12 cellular contexts compared by ENCODE assay signal in the genomic region with DNA sequence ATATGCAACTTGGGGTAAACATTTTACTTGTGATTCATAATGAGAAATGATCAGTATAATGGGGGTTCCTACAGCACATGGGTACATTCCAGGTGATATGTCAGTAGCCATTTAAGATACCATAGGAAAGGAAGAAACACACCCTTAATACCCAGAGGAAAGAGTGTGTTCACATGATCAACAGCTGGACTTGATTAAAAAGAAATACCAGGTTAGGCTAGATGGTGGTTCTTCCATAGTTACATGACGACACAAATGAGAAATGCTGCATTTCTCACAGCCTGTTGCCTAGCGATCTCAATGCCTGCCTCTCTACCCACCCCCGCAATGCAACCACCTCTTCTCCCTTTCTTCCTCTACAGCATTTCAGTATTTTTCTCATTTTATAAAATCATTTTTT.
DNase-seq lines count a peak whose midpoint lies in the region; ATAC-seq and TF ChIP-seq lines count a peak whose summit lies in the region.
"Had no signal": no experiment of that assay in that cellular context is flagged by ENCODE, and none has a peak within 500 bp of the region (broad histone marks: within the 10 kb centered on the region; RNA-seq: fewer than 3 reads in every experiment).

No MANE protein-coding gene starts in this region.

- CTCF ChIA-PET in GM10248 (lab: Yijun Ruan, JAX), result interaction anchor here (1.0 to 1.9 kb wide), 3 partner anchors 16 to 247 kb away, joined by 3 to 5 read pairs (median 3); no protein-coding TSS in a partner anchor

- TF ChIP-seq CTCF in astrocyte of the cerebellum (IDR thresholded peaks at IDR 0.05; ENCODE audit: low read depth, low read length, missing control alignments) (no peak), GM10248 (IDR thresholded peaks at IDR 0.05; ENCODE audit: control extremely low read depth, extremely low read depth, low read depth, missing control alignments) (no peak)

- H3K4me3 ChIP-seq in astrocyte of the cerebellum (ENCODE audit: low read depth, low read length) (no peak overlapping the region), subcutaneous abdominal adipose tissue (ENCODE audit: low read depth in 1 of 5, low read length in 5 of 5) (peak overlapping the region in 3 of 5 donors; percentile 39 to 43 (median 42))
- H3K4me3 ChIP-seq: left ventricle myocardium inferior, transverse colon had no signal

- in situ Hi-C loops in astrocyte of the cerebellum (cut with HindIII; ENCODE audit: low sequenced_read_pairs), result no loop called here

- H3K27ac ChIP-seq in subcutaneous abdominal adipose tissue (ENCODE audit: low read depth, low read length), result no peak overlapping the region
- H3K27ac ChIP-seq: left ventricle myocardium inferior, transverse colon had no signal

- no peaks in the 10 kb centered on the region for H3K27me3 ChIP-seq in subcutaneous abdominal adipose tissue (ENCODE audit: control insufficient read depth in 5 of 5, insufficient read depth in 4 of 5, low read length in 5 of 5)
- H3K27me3 ChIP-seq: transverse colon had no signal

- intact Hi-C loops in head of caudate nucleus (cut with DNase I), result no loop called here

- POLR2A ChIA-PET in GM10248 (lab: Yijun Ruan, JAX), result no interaction called here

- no peak for ATAC-seq in GM18519 (IDR thresholded peaks at IDR 0.05; ENCODE audit: low FRiP score, unreplicated experiment)
- ATAC-seq: activated CD8-positive, alpha-beta T cell treated with anti-CD3 and anti-CD28 coated beads, Interleukin-2, amount 10 ng/mL, durations not matched to agents 7 days and 5 days had no signal

- H3K4me1 ChIP-seq in subcutaneous abdominal adipose tissue (ENCODE audit: control insufficient read depth in 5 of 5, insufficient read depth in 5 of 5, low read length in 5 of 5), result peaks cover 0 to 7% (median 3%) of the 10 kb centered on the region in 5 donors

- no peaks in the 10 kb centered on the region for H3K9me3 ChIP-seq in subcutaneous abdominal adipose tissue (ENCODE audit: control insufficient read depth in 5 of 5, low read length in 5 of 5)
- H3K9me3 ChIP-seq: left ventricle myocardium inferior, transverse colon had no signal

- DNase-seq in H4 (ENCODE audit: low spot score), result peak; percentile 34
- peak; percentile 49 for DNase-seq in astrocyte of the cerebellum (ENCODE audit: low read depth)
- DNase-seq in head of caudate nucleus, result peak in 24 of 42 donors; percentile 9 to 72 (median 40)
- no peak for DNase-seq in GM10248 (ENCODE audit: extremely low spot score)
- DNase-seq in LoVo (ENCODE audit: low spot score), result no peak
- DNase-seq: activated CD8-positive, alpha-beta T cell treated with anti-CD3 and anti-CD28 coated beads, Interleukin-2, amount 10 ng/mL, durations not matched to agents 7 days and 5 days; activated gamma-delta T cell; left ventricle myocardium inferior; stimulated activated CD4-positive, alpha-beta T cell treated with anti-CD3 and anti-CD28 coated beads, Interleukin-12 subunit alpha, Interleukin-12 subunit beta, amount 100 ng/mL, for 4 hours; transverse colon had no signal

- H3K36me3 ChIP-seq in subcutaneous abdominal adipose tissue (ENCODE audit: control insufficient read depth in 5 of 5, insufficient read depth in 5 of 5, low read length in 5 of 5), result no peaks in the 10 kb centered on the region
- H3K36me3 ChIP-seq: left ventricle myocardium inferior, transverse colon had no signal

- H3K9ac ChIP-seq in subcutaneous abdominal adipose tissue (ENCODE audit: low read length in 5 of 5), result no peak overlapping the region

Comparison
In these comparisons a context has a peak if more than half of its experiments do, and no peak if none do; other contexts are left out.
1. DNase-seq: peak in H4 (single experiment), astrocyte of the cerebellum (single experiment) and head of caudate nucleus (24 of 42); none in GM10248 (single experiment) and LoVo (single experiment).